ENCODE assay signal across 22 cellular contexts in the genomic region with DNA sequence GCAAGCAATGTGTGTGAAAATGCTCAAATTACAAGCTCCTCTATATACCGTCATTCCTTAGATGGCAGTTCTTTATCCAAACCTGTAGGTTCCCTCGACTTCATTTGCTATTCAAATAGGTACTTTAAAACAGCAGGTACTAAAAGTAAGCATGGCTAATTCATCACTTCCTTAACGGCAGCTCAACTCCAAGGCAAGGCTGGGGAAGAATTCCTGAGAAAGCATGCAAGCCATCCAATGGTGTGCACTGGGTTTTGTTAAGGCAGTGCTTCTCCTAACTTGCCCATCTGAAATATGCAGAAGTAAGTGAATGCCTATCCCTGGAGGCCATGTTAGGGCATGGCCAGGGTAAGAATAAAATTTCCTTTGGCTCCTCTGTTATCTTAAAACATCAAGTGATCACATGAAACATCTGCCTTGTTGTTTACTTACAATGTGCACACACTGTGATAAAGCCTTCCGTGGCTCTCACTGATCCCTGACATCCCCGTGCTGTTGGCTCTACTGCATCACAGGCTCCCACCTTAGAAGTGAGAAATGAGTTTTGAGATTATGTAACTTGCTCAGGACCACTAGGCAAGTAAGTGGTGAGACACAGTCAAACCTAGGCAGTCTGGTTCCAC. TPM values are rescaled to one million over a fixed set of nuclear protein-coding genes. Genes with fewer than 3 reads are reported as not detected.
A peak's percentile ranks its signal among the peaks of the same experiment; 100 is the strongest.
DNase-seq lines count a peak whose midpoint lies in the region; ATAC-seq, FAIRE-seq and TF ChIP-seq lines count a peak whose summit lies in the region.
"Had no signal": no experiment of that assay in that cellular context is flagged by ENCODE, and none has a peak within 500 bp of the region (broad histone marks: within the 10 kb centered on the region; RNA-seq: fewer than 3 reads in every experiment).

No MANE protein-coding gene starts in this region.

- no peak for TF ChIP-seq POLR2A in GM12892 (IDR thresholded peaks at IDR 0.05; ENCODE audit: low read depth, low read length)

- ATAC-seq in HG02884 (IDR thresholded peaks at IDR 0.05; ENCODE audit: unreplicated experiment): no peak

- H3K4me3 ChIP-seq in fibroblast of villous mesenchyme (ENCODE audit: low read depth, low read length): no peak overlapping the region
- H3K4me3 ChIP-seq: prostate gland, SJCRH30 had no signal

- FAIRE-seq in GM12892 (lab: Jason Lieb, UNC): no peak
- FAIRE-seq: frontal cortex, G401.6, RCC 7860, urothelium cell line had no signal

- peak; percentile 74 for DNase-seq in DMS53 treated with DMSO at 0.1 percent for 48 hours (lab: John Stamatoyannopoulos, UW; ENCODE audit: unreplicated experiment)
- DNase-seq in NCI-H526 (lab: John Stamatoyannopoulos, UW): peak; percentile 88 to 92
- DNase-seq in fibroblast of villous mesenchyme (ENCODE audit: low read depth): peak; percentile 52
- DNase-seq in left kidney (ENCODE audit: low read depth, low spot score): peak; percentile 34
- DNase-seq in GM12892 (ENCODE audit: insufficient read length): no peak
- no peak for DNase-seq in effector CD4-positive, alpha-beta T cell
- no peak for DNase-seq in putamen (ENCODE audit: low spot score)
- DNase-seq: activated CD4-positive, alpha-beta T cell treated with anti-CD3 and anti-CD28 coated beads, Interleukin-2, amount 50 U/mL, for 1 hour; activated CD8-positive, alpha-beta memory T cell treated with anti-CD3 and anti-CD28 coated beads, Interleukin-2, amount 50 U/mL, for 48 hours; activated effector memory CD4-positive, alpha-beta T cell treated with Interleukin-2 at 50 U/mL for 16 hours; activated naive CD8-positive, alpha-beta T cell treated with anti-CD3 and anti-CD28 coated beads, Interleukin-2, amount 10 ng/mL, durations not matched to agents 7 days and 5 days; HCEC 1CT; NCI-H1694 treated with DMSO at 0.1 percent for 48 hours; NCI-H446; NK-92 treated with Interleukin-12 subunit alpha and Interleukin-12 subunit beta, amount 100 ng/mL, for 24 hours; SJCRH30 had no signal

- TF ChIP-seq CTCF in fibroblast of villous mesenchyme (IDR thresholded peaks at IDR 0.05; ENCODE audit: insufficient read depth, low read depth, low read length): no peak

RNA-seq across cellular contexts. Expression of gene SMCO4, which starts 52.1 kb away (rescaled TPM):
- 8.4 and 9.1 TPM in 2 replicates for total RNA-seq in fibroblast of villous mesenchyme
- 20.8 TPM for polyA plus RNA-seq in GM12892 (2012; ENCODE audit: missing spikeins)

Comparison
In these comparisons a context has a peak if more than half of its experiments do, and no peak if none do; other contexts are left out.
1. DNase-seq: peak in DMS53 treated with DMSO at 0.1 percent for 48 hours (single experiment), NCI-H526 (2 of 2), fibroblast of villous mesenchyme (single experiment) and left kidney (single experiment); none in GM12892 (single experiment), effector CD4-positive, alpha-beta T cell (single experiment) and putamen (single experiment).